9 cellular contexts compared by ENCODE assay signal in the genomic region with DNA sequence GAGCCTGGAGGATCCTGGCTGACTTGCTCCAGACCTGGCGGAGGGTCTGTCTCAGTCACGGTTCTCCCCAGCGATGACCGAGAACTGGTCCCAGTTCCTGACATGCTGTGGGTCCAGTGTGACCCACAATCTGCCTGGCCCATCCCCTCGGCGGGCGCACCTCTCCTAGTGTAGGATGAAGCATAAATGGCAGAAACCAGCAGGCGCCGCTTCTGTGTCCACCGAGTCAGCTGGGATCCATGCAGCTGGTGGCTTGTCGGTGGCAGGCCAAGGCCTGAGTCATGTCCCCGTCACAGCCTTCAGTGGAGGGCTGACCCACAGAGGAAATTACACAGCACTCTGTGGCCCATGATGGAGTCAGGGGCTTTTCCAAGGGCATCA. TPM values are rescaled to one million over a fixed set of nuclear protein-coding genes. Genes with fewer than 3 reads are reported as not detected.
DNase-seq lines count a peak whose midpoint lies in the region; ATAC-seq, FAIRE-seq and TF ChIP-seq lines count a peak whose summit lies in the region.
"Had no signal": no experiment of that assay in that cellular context is flagged by ENCODE, and none has a peak within 500 bp of the region (broad histone marks: within the 10 kb centered on the region; RNA-seq: fewer than 3 reads in every experiment).

No MANE protein-coding gene starts in this region.

- TF ChIP-seq CTCF in activated CD8-positive, alpha-beta T cell treated with anti-CD3 and anti-CD28 coated beads for 36 hours (IDR thresholded peaks at IDR 0.05), result no peak
- TF ChIP-seq CTCF in MM.1S (IDR thresholded peaks at IDR 0.05; ENCODE audit: low read length), result no peak

- no peak overlapping the region for H3K27ac ChIP-seq in MM.1S (ENCODE audit: low read length)

- TF ChIP-seq POLR2A in H54 (IDR thresholded peaks at IDR 0.05; ENCODE audit: low read depth, low read length), result no peak

- H3K4me3 Mint-ChIP-seq in activated CD8-positive, alpha-beta T cell treated with anti-CD3 and anti-CD28 coated beads for 36 hours, result no peak overlapping the region

- no peaks in the 10 kb centered on the region for H4K20me1 ChIP-seq in MM.1S (ENCODE audit: insufficient read depth, low read length)

- H3K9me2 ChIP-seq in MM.1S (replicated peaks; ENCODE audit: insufficient read depth, low read length), result no peaks in the 10 kb centered on the region

- H3K36me3 ChIP-seq in MM.1S (replicated peaks; ENCODE audit: insufficient read depth, low read length), result no peaks in the 10 kb centered on the region

- peak overlapping the region; percentile 94 for H3K27ac Mint-ChIP-seq in activated CD8-positive, alpha-beta T cell treated with anti-CD3 and anti-CD28 coated beads for 36 hours

- H3K9me3 Mint-ChIP-seq in activated CD8-positive, alpha-beta T cell treated with anti-CD3 and anti-CD28 coated beads for 36 hours, result peaks cover 4% of the 10 kb centered on the region

- intact Hi-C loops in activated CD8-positive, alpha-beta T cell treated with anti-CD3 and anti-CD28 coated beads for 36 hours (cut with micrococcal nuclease), result loop anchor here (5.0 kb wide), 1 partner anchor 36 kb away; a partner anchor contains a TSS
- intact Hi-C loops in left cardiac atrium (cut with DNase I), result no loop called here

- H3K79me2 ChIP-seq in MM.1S (ENCODE audit: low read length), result no peaks in the 10 kb centered on the region

- FAIRE-seq in H54 (lab: Jason Lieb, UNC), result no peak
- FAIRE-seq: GM19239 had no signal

- H3K4me1 Mint-ChIP-seq in activated CD8-positive, alpha-beta T cell treated with anti-CD3 and anti-CD28 coated beads for 36 hours (ENCODE audit: low read depth), result peaks cover 62% of the 10 kb centered on the region

- ATAC-seq in activated CD8-positive, alpha-beta T cell treated with anti-CD3 and anti-CD28 coated beads for 36 hours, result peak; percentile 20
- ATAC-seq in left cardiac atrium, result peak; percentile 14 to 65

- DNase-seq in H54 (ENCODE audit: insufficient read length, low spot score) (peak; percentile 33), left cardiac atrium (peak; percentile 47), LoVo (ENCODE audit: low spot score) (no peak), MM.1S (no peak)
- DNase-seq in activated CD8-positive, alpha-beta T cell treated with anti-CD3 and anti-CD28 coated beads for 36 hours, result peak; percentile 68
- DNase-seq in stimulated activated CD4-positive, alpha-beta T cell treated with anti-CD3 and anti-CD28 coated beads, Interleukin-4, amount 100 ng/mL, for 1 hour, result peak; percentile 23
- no peak for DNase-seq in stimulated activated naive CD4-positive, alpha-beta T cell (lab: John Stamatoyannopoulos, UW)
- no peak for DNase-seq in stimulated activated naive CD4-positive, alpha-beta T cell treated with Interleukin-2 at 50 U/mL for 16 hours (lab: John Stamatoyannopoulos, UW)

- H3K4me1 ChIP-seq in MM.1S (ENCODE audit: low read length), result peaks cover 10% of the 10 kb centered on the region

- H3K9ac ChIP-seq in MM.1S (ENCODE audit: low read length), result no peak overlapping the region

- no peaks in the 10 kb centered on the region for H3K9me3 ChIP-seq in MM.1S (replicated peaks; ENCODE audit: insufficient read depth, low read length)

- H2AFZ ChIP-seq in MM.1S (ENCODE audit: low read length), result no peak overlapping the region

- no peaks in the 10 kb centered on the region for H3F3A ChIP-seq in MM.1S (ENCODE audit: insufficient read depth, low read length)

- no peaks in the 10 kb centered on the region for H3K27me3 Mint-ChIP-seq in activated CD8-positive, alpha-beta T cell treated with anti-CD3 and anti-CD28 coated beads for 36 hours

- no peaks in the 10 kb centered on the region for H3K36me3 Mint-ChIP-seq in activated CD8-positive, alpha-beta T cell treated with anti-CD3 and anti-CD28 coated beads for 36 hours (ENCODE audit: low read depth)

- no peak overlapping the region for H3K4me2 ChIP-seq in MM.1S (ENCODE audit: low read depth, low read length)

- H3K27me3 ChIP-seq in MM.1S (replicated peaks; ENCODE audit: insufficient read depth, low read length), result no peaks in the 10 kb centered on the region

- POLR2A ChIA-PET in activated CD8-positive, alpha-beta T cell treated with anti-CD3 and anti-CD28 coated beads for 36 hours (lab: Charles Lee), result interaction anchor here (0.5 to 10.2 kb wide), 11 partner anchors 10 to 271 kb away, joined by 3 to 150 read pairs (median 6); a partner anchor contains a TSS

- H3K4me3 ChIP-seq in MM.1S (ENCODE audit: low read length), result no peak overlapping the region

- CTCF ChIA-PET in activated CD8-positive, alpha-beta T cell treated with anti-CD3 and anti-CD28 coated beads for 36 hours (lab: Charles Lee), result interaction anchor here (0.8 to 2.2 kb wide), 7 partner anchors 9 to 225 kb away, joined by 4 to 14 read pairs (median 8); a partner anchor contains a TSS

RNA-seq across cellular contexts. Expression of a gene that starts 38.5 kb away (rescaled TPM):
- 100 to 1,000 TPM; 218 to 227 TPM for total RNA-seq in activated CD8-positive, alpha-beta T cell treated with anti-CD3 and anti-CD28 coated beads for 36 hours
- total RNA-seq in left cardiac atrium, result 100 to 1,000 TPM in 1 of 2 donors, 10 to 100 TPM in 1; 99.0 to 103 TPM

Comparison
In these comparisons a context has a peak if more than half of its experiments do, and no peak if none do; other contexts are left out.
1. DNase-seq: peak in H54 (single experiment), activated CD8-positive, alpha-beta T cell treated with anti-CD3 and anti-CD28 coated beads for 36 hours (single experiment), left cardiac atrium (single experiment) and stimulated activated CD4-positive, alpha-beta T cell treated with anti-CD3 and anti-CD28 coated beads, Interleukin-4, amount 100 ng/mL, for 1 hour (single experiment); none in stimulated activated naive CD4-positive, alpha-beta T cell (0 of 6), LoVo (single experiment), MM.1S (single experiment) and stimulated activated naive CD4-positive, alpha-beta T cell treated with Interleukin-2 at 50 U/mL for 16 hours (single experiment).